ENCODE assay signal across 6 cellular contexts in the genomic region with DNA sequence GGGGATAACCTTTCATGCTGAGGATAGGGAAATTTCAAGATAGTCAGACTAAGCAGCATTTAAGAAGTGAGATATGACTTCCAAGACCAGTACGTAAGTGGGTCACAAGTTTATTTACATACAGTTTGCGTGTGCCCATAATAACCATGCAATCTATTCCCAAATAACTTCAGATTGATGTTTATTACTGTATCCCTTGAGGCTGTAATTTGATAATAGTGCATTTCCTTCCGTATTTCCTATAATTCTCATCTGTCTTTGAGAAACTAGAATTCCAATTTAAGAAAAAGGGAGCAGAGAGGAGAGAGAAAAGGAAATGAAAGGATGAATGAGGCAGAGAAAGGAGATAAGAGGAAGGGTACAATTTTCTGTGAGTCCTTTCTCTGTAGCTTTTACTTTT.
"Had no signal": no experiment of that assay in that cellular context is flagged by ENCODE, and none has a peak within 500 bp of the region (broad histone marks: within the 10 kb centered on the region; RNA-seq: fewer than 3 reads in every experiment).

No MANE protein-coding gene starts in this region.

- DNase-seq: GM23248, GOT3, H7, HFFc6, KBM-7 had no signal

- H3K9me3 ChIP-seq: HAP-1 had no signal

- H3K27ac ChIP-seq: GM23248 had no signal

- H2AFZ ChIP-seq: GM23248 had no signal

- H3K4me3 ChIP-seq: GM23248, HAP-1 had no signal

- H3K4me1 ChIP-seq: HAP-1 had no signal

- H3K36me3 ChIP-seq: HAP-1 had no signal
